In genomic region chr9:113963017-113963620, GRCh38 we compare ENCODE assay signal across 9 cellular contexts.
DNase-seq lines count a peak whose midpoint lies in the region; ATAC-seq and TF ChIP-seq lines count a peak whose summit lies in the region.
"Had no signal": no experiment of that assay in that cellular context is flagged by ENCODE, and none has a peak within 500 bp of the region (broad histone marks: within the 10 kb centered on the region; RNA-seq: fewer than 3 reads in every experiment).

No MANE protein-coding gene starts in this region.

- intact Hi-C loops in mucosa of descending colon (cut with DNase I, micrococcal nuclease) = no loop called here

- H3K4me1 ChIP-seq in mucosa of descending colon (ENCODE audit: low read depth) = peaks cover 13% of the 10 kb centered on the region

- peak; percentile 52 for ATAC-seq in mucosa of descending colon
- no peak for ATAC-seq in GM18909 (IDR thresholded peaks at IDR 0.05; ENCODE audit: poor library complexity, unreplicated experiment)

- no peaks in the 10 kb centered on the region for H3K36me3 ChIP-seq in mucosa of descending colon (ENCODE audit: low read depth)
- H3K36me3 ChIP-seq: SJSA1 had no signal

- no peaks in the 10 kb centered on the region for H3K9me3 ChIP-seq in mucosa of descending colon
- H3K9me3 ChIP-seq: SJSA1 had no signal

- peak; percentile 72 for TF ChIP-seq CTCF in mucosa of descending colon (IDR thresholded peaks at IDR 0.05)

- no peak overlapping the region for H3K4me3 ChIP-seq in mucosa of descending colon
- H3K4me3 ChIP-seq: SJSA1 had no signal

- DNase-seq in COLO668 (lab: John Stamatoyannopoulos, UW; ENCODE audit: unreplicated experiment) (peak; percentile 51), GM19240 (ENCODE audit: insufficient read length, low spot score) (peak; percentile 41), NOMO-1 treated with dmso at 0.1 percent for 144 hours (lab: John Stamatoyannopoulos, UW; ENCODE audit: unreplicated experiment) (peak; percentile 30), dermis blood vessel endothelial cell (peak; percentile 85), mucosa of descending colon (peak in 2 of 3 donors; percentile 58 to 60), NCI-H2107 (lab: John Stamatoyannopoulos, UW) (no peak), KG1 (lab: John Stamatoyannopoulos, UW) (no peak)

Comparison
In these comparisons a context has a peak if more than half of its experiments do, and no peak if none do; other contexts are left out.
1. DNase-seq: peak in COLO668 (single experiment), GM19240 (single experiment), NOMO-1 treated with dmso at 0.1 percent for 144 hours (single experiment), dermis blood vessel endothelial cell (single experiment) and mucosa of descending colon (2 of 3); none in NCI-H2107 (single experiment) and KG1 (single experiment).